ENCODE assay signal across 31 cellular contexts in the genomic region with DNA sequence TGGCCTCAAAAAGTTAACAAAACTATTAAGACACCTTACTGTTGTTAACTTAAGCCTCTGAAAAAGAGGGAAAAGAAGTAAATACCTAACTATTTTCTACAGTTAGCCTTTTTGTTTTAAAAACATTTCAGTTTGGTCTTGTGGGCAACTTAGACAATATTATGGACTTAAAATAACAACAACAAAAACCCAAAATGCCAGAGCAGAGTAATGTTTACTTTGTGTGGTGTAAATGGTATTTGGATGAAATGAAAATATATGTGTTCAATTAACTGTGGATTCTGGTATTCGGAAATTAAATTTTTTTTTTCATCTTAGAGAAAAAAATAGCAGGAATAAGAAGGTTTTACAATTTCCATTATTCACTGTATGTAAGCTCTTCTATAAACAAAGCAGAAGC.
"Had no signal": no experiment of that assay in that cellular context is flagged by ENCODE, and none has a peak within 500 bp of the region (broad histone marks: within the 10 kb centered on the region; RNA-seq: fewer than 3 reads in every experiment).

No MANE protein-coding gene starts in this region.

- H3K36me3 ChIP-seq: ascending aorta, breast epithelium, MG63, WERI-Rb-1 had no signal

- DNase-seq: activated CD4-positive, alpha-beta memory T cell treated with anti-CD3 and anti-CD28 coated beads, Interleukin-2, amount 10 ng/mL, durations not matched to agents 7 days and 5 days; activated CD4-positive, alpha-beta T cell treated with anti-CD3 and anti-CD28 coated beads for 1 hour; activated CD4-positive, alpha-beta T cell treated with anti-CD3 and anti-CD28 coated beads for 48 hours; activated CD4-positive, CD25-positive, alpha-beta regulatory T cell; activated CD8-positive, alpha-beta memory T cell treated with anti-CD3 and anti-CD28 coated beads for 24 hours; activated effector memory CD4-positive, alpha-beta T cell treated with anti-CD3 and anti-CD28 coated beads, Interleukin-2, amount 50 U/mL, for 16 hours; activated naive CD4-positive, alpha-beta T cell; activated naive CD4-positive, alpha-beta T cell treated with anti-CD3 and anti-CD28 coated beads, Interleukin-2, amount 50 U/mL, for 16 hours; activated naive CD8-positive, alpha-beta T cell treated with anti-CD3 and anti-CD28 coated beads for 36 hours; activated T-cell treated with anti-CD3 and anti-CD28 coated beads, Interleukin-2, amount 50 U/mL, for 1 hour; activated T-cell treated with anti-CD3 and anti-CD28 coated beads, Interleukin-2, amount 50 U/mL, for 72 hours; amygdala; body of pancreas; Karpas-422; MG63; NCI-H1048; NCI-H1105 treated with DMSO at 0.1 percent for 48 hours; NCI-H1436; NCI-H1694; NCI-H1930; NCI-H2081 treated with DMSO at 0.1 percent for 48 hours; NCI-H226; NCI-H446 treated with DMSO at 0.1 percent for 48 hours; NCI-H524 treated with DMSO at 0.1 percent for 48 hours; SHP77; T-helper 1 cell; T-helper 2 cell; T-helper 9 cell; WERI-Rb-1 had no signal

- H3K4me3 ChIP-seq: ascending aorta, body of pancreas, breast epithelium, MG63 had no signal

- H3K27me3 ChIP-seq: ascending aorta, body of pancreas, breast epithelium, MG63 had no signal

- H3K27ac ChIP-seq: ascending aorta, body of pancreas, breast epithelium, WERI-Rb-1 had no signal

- H3K9me3 ChIP-seq: ascending aorta, body of pancreas, breast epithelium, MG63 had no signal

- H3K4me1 ChIP-seq: ascending aorta, body of pancreas, breast epithelium had no signal
